Comparison of ENCODE assay signal across 19 cellular contexts in the genomic region with DNA sequence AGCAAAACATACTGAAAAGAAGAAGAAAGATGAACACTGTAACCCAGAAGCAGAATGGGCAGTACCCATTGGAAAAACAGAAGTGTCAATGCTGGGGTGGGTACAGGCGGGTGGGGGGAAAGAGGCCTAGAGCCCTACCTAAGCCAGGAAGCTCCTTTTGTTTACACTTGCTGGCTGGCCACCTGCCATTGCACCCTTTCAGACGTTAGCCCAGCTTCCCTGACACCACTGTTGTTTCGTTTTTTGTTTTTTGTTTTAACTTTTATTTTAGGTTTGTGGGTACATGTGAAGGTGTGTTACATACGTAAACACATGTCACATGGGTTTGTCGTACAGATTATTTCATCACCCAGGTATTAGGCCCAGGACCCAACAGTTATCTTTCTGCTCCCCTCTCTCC. TPM values are rescaled to one million over a fixed set of nuclear protein-coding genes. Genes with fewer than 3 reads are reported as not detected.
DNase-seq lines count a peak whose midpoint lies in the region; ATAC-seq and TF ChIP-seq lines count a peak whose summit lies in the region.
"Had no signal": no experiment of that assay in that cellular context is flagged by ENCODE, and none has a peak within 500 bp of the region (broad histone marks: within the 10 kb centered on the region; RNA-seq: fewer than 3 reads in every experiment).

No MANE protein-coding gene starts in this region.

- peaks cover 14% of the 10 kb centered on the region for H3K4me1 Mint-ChIP-seq in activated CD4-positive, alpha-beta memory T cell treated with anti-CD3 and anti-CD28 coated beads, Interleukin-2, amount 10 ng/mL, durations not matched to agents 7 days and 5 days
- peaks cover 8% of the 10 kb centered on the region for H3K4me1 Mint-ChIP-seq in activated CD4-positive, alpha-beta memory T cell treated with anti-CD3 and anti-CD28 coated beads for 36 hours (ENCODE audit: low read depth)
- H3K4me1 Mint-ChIP-seq in effector memory CD8-positive, alpha-beta T cell (ENCODE audit: low read depth in 2 of 2) = peaks cover 3 to 5% of the 10 kb centered on the region in 2 donors
- peaks cover 6% of the 10 kb centered on the region for H3K4me1 Mint-ChIP-seq in activated naive CD8-positive, alpha-beta T cell treated with anti-CD3 and anti-CD28 coated beads for 36 hours

- H3K27ac Mint-ChIP-seq in activated CD4-positive, alpha-beta memory T cell treated with anti-CD3 and anti-CD28 coated beads, Interleukin-2, amount 10 ng/mL, durations not matched to agents 7 days and 5 days = peak overlapping the region; percentile 26
- no peak overlapping the region for H3K27ac Mint-ChIP-seq in activated CD4-positive, alpha-beta memory T cell treated with anti-CD3 and anti-CD28 coated beads for 36 hours
- peak overlapping the region in 1 of 2 donors; percentile 80 for H3K27ac Mint-ChIP-seq in effector memory CD8-positive, alpha-beta T cell
- no peak overlapping the region for H3K27ac Mint-ChIP-seq in activated naive CD8-positive, alpha-beta T cell treated with anti-CD3 and anti-CD28 coated beads for 36 hours
- H3K27ac Mint-ChIP-seq: activated naive CD4-positive, alpha-beta T cell treated with anti-CD3 and anti-CD28 coated beads for 36 hours; T-helper 17 cell had no signal

- no peaks in the 10 kb centered on the region for H3K36me3 Mint-ChIP-seq in activated CD4-positive, alpha-beta memory T cell treated with anti-CD3 and anti-CD28 coated beads, Interleukin-2, amount 10 ng/mL, durations not matched to agents 7 days and 5 days (ENCODE audit: low read depth)
- H3K36me3 Mint-ChIP-seq in activated CD4-positive, alpha-beta memory T cell treated with anti-CD3 and anti-CD28 coated beads for 36 hours = no peaks in the 10 kb centered on the region
- H3K36me3 Mint-ChIP-seq in effector memory CD8-positive, alpha-beta T cell (ENCODE audit: insufficient read depth) = no peaks in the 10 kb centered on the region
- no peaks in the 10 kb centered on the region for H3K36me3 Mint-ChIP-seq in activated naive CD8-positive, alpha-beta T cell treated with anti-CD3 and anti-CD28 coated beads for 36 hours

- no peak for TF ChIP-seq POLR2A in stomach (IDR thresholded peaks at IDR 0.05)

- DNase-seq in activated CD4-positive, alpha-beta memory T cell treated with anti-CD3 and anti-CD28 coated beads, Interleukin-2, amount 10 ng/mL, durations not matched to agents 7 days and 5 days = no peak
- DNase-seq in activated CD4-positive, alpha-beta memory T cell treated with anti-CD3 and anti-CD28 coated beads for 36 hours = no peak
- DNase-seq in NCI-H2081 (lab: John Stamatoyannopoulos, UW) (peak; percentile 27 to 79), stomach (peak; percentile 57), middle frontal gyrus (ENCODE audit: extremely low spot score, low spot score) (no peak)
- no peak for DNase-seq in effector memory CD8-positive, alpha-beta T cell
- DNase-seq in activated naive CD8-positive, alpha-beta T cell treated with anti-CD3 and anti-CD28 coated beads for 36 hours = no peak
- no peak for DNase-seq in activated CD8-positive, alpha-beta memory T cell treated with anti-CD3 and anti-CD28 coated beads for 24 hours
- DNase-seq: ACHN; activated naive CD4-positive, alpha-beta T cell treated with anti-CD3 and anti-CD28 coated beads for 36 hours; GDM1; hippocampal formation; kidney glomerular epithelial cell; NCI-H1048; SIG-M5; spleen; stimulated activated naive CD4-positive, alpha-beta T cell treated with Interleukin-2 at 50 U/mL for 16 hours; T-helper 17 cell had no signal

- TF ChIP-seq CTCF in stomach (IDR thresholded peaks at IDR 0.05) = no peak

- TF ChIP-seq EP300 in stomach (IDR thresholded peaks at IDR 0.05) = no peak

- CTCF ChIA-PET in activated CD4-positive, alpha-beta memory T cell treated with anti-CD3 and anti-CD28 coated beads, Interleukin-2, amount 10 ng/mL, durations not matched to agents 7 days and 5 days (lab: Charles Lee) = no interaction called here
- CTCF ChIA-PET in activated CD4-positive, alpha-beta memory T cell treated with anti-CD3 and anti-CD28 coated beads for 36 hours (lab: Charles Lee) = no interaction called here

- POLR2A ChIA-PET in activated CD4-positive, alpha-beta memory T cell treated with anti-CD3 and anti-CD28 coated beads, Interleukin-2, amount 10 ng/mL, durations not matched to agents 7 days and 5 days (lab: Charles Lee) = no interaction called here
- POLR2A ChIA-PET in activated CD4-positive, alpha-beta memory T cell treated with anti-CD3 and anti-CD28 coated beads for 36 hours (lab: Charles Lee) = no interaction called here

- peak overlapping the region; percentile 71 to 86 (median 79) for H3K27ac ChIP-seq in stomach
- H3K27ac ChIP-seq: spleen had no signal

- intact Hi-C loops in activated CD4-positive, alpha-beta memory T cell treated with anti-CD3 and anti-CD28 coated beads for 36 hours (cut with micrococcal nuclease) = no loop called here
- intact Hi-C loops in stomach (cut with DNase I; ENCODE audit: low total_unique reads) = no loop called here

- no peaks in the 10 kb centered on the region for H3K9me3 Mint-ChIP-seq in activated CD4-positive, alpha-beta memory T cell treated with anti-CD3 and anti-CD28 coated beads, Interleukin-2, amount 10 ng/mL, durations not matched to agents 7 days and 5 days
- no peaks in the 10 kb centered on the region for H3K9me3 Mint-ChIP-seq in activated CD4-positive, alpha-beta memory T cell treated with anti-CD3 and anti-CD28 coated beads for 36 hours
- H3K9me3 Mint-ChIP-seq in effector memory CD8-positive, alpha-beta T cell = no peaks in the 10 kb centered on the region
- H3K9me3 Mint-ChIP-seq in activated naive CD8-positive, alpha-beta T cell treated with anti-CD3 and anti-CD28 coated beads for 36 hours = no peaks in the 10 kb centered on the region
- H3K9me3 Mint-ChIP-seq: activated naive CD4-positive, alpha-beta T cell treated with anti-CD3 and anti-CD28 coated beads for 36 hours had no signal

- H3K9me3 ChIP-seq in stomach = no peaks in the 10 kb centered on the region
- H3K9me3 ChIP-seq: spleen had no signal

- H3K36me3 ChIP-seq in stomach = no peaks in the 10 kb centered on the region
- H3K36me3 ChIP-seq: spleen had no signal

- ATAC-seq in effector memory CD8-positive, alpha-beta T cell (replicated peaks) = peak; percentile 31
- ATAC-seq: HCT116, T-helper 17 cell had no signal

- no peaks in the 10 kb centered on the region for H3K27me3 ChIP-seq in stomach
- H3K27me3 ChIP-seq: spleen had no signal

- peaks cover 28 to 64% (median 36%) of the 10 kb centered on the region in 4 donors for H3K4me1 ChIP-seq in stomach
- H3K4me1 ChIP-seq: spleen had no signal

- no peak overlapping the region for H3K4me3 Mint-ChIP-seq in activated CD4-positive, alpha-beta memory T cell treated with anti-CD3 and anti-CD28 coated beads, Interleukin-2, amount 10 ng/mL, durations not matched to agents 7 days and 5 days
- H3K4me3 Mint-ChIP-seq in activated CD4-positive, alpha-beta memory T cell treated with anti-CD3 and anti-CD28 coated beads for 36 hours = no peak overlapping the region
- no peak overlapping the region for H3K4me3 Mint-ChIP-seq in effector memory CD8-positive, alpha-beta T cell
- H3K4me3 Mint-ChIP-seq in activated naive CD8-positive, alpha-beta T cell treated with anti-CD3 and anti-CD28 coated beads for 36 hours = no peak overlapping the region
- H3K4me3 Mint-ChIP-seq: activated naive CD4-positive, alpha-beta T cell treated with anti-CD3 and anti-CD28 coated beads for 36 hours; T-helper 17 cell had no signal

- H3K27me3 Mint-ChIP-seq in activated CD4-positive, alpha-beta memory T cell treated with anti-CD3 and anti-CD28 coated beads, Interleukin-2, amount 10 ng/mL, durations not matched to agents 7 days and 5 days = no peaks in the 10 kb centered on the region
- no peaks in the 10 kb centered on the region for H3K27me3 Mint-ChIP-seq in activated CD4-positive, alpha-beta memory T cell treated with anti-CD3 and anti-CD28 coated beads for 36 hours
- H3K27me3 Mint-ChIP-seq in effector memory CD8-positive, alpha-beta T cell = no peaks in the 10 kb centered on the region
- no peaks in the 10 kb centered on the region for H3K27me3 Mint-ChIP-seq in activated naive CD8-positive, alpha-beta T cell treated with anti-CD3 and anti-CD28 coated beads for 36 hours
- H3K27me3 Mint-ChIP-seq: T-helper 17 cell had no signal

- 28 to 44% (median 41%) methylated on average over 5 of the region's 5 CpGs for WGBS in stomach, 5 donors

- H3K4me3 ChIP-seq in stomach = no peak overlapping the region
- H3K4me3 ChIP-seq: spleen had no signal

RNA-seq across cellular contexts. Expression of a gene that starts 55.4 kb away (rescaled TPM):
- total RNA-seq in activated CD4-positive, alpha-beta memory T cell treated with anti-CD3 and anti-CD28 coated beads, Interleukin-2, amount 10 ng/mL, durations not matched to agents 7 days and 5 days = 1 to 10 TPM; 2.3 to 3.4 TPM
- total RNA-seq in activated CD4-positive, alpha-beta memory T cell treated with anti-CD3 and anti-CD28 coated beads for 36 hours = 1 to 10 TPM; 5.1 to 5.3 TPM
- total RNA-seq in stomach = 10 to 100 TPM; 31.2 to 82.3 (median 69.2) TPM
- 10 to 100 TPM; 12.8 to 20.5 (median 18.0) TPM for polyA plus RNA-seq in stomach
- total RNA-seq in activated naive CD8-positive, alpha-beta T cell treated with anti-CD3 and anti-CD28 coated beads for 36 hours = 1 to 10 TPM; 5.1 to 5.6 TPM

Comparison
In these comparisons a context has a peak if more than half of its experiments do, and no peak if none do; other contexts are left out.
1. DNase-seq: peak in NCI-H2081 (2 of 2) and stomach (single experiment); none in activated CD4-positive, alpha-beta memory T cell treated with anti-CD3 and anti-CD28 coated beads, Interleukin-2, amount 10 ng/mL, durations not matched to agents 7 days and 5 days (single experiment), activated CD4-positive, alpha-beta memory T cell treated with anti-CD3 and anti-CD28 coated beads for 36 hours (single experiment), effector memory CD8-positive, alpha-beta T cell (0 of 3), activated naive CD8-positive, alpha-beta T cell treated with anti-CD3 and anti-CD28 coated beads for 36 hours (single experiment), activated CD8-positive, alpha-beta memory T cell treated with anti-CD3 and anti-CD28 coated beads for 24 hours (single experiment) and middle frontal gyrus (single experiment).
2. RNA of a gene that starts 55.4 kb away (total RNA-seq): 31.2 to 82.3 TPM in stomach; 5.1 to 5.6 TPM in activated naive CD8-positive, alpha-beta T cell treated with anti-CD3 and anti-CD28 coated beads for 36 hours, 5.1 to 5.3 TPM in activated CD4-positive, alpha-beta memory T cell treated with anti-CD3 and anti-CD28 coated beads for 36 hours and 2.3 to 3.4 TPM in activated CD4-positive, alpha-beta memory T cell treated with anti-CD3 and anti-CD28 coated beads, Interleukin-2, amount 10 ng/mL, durations not matched to agents 7 days and 5 days; every median in the first group is over 4 times any median in the second.